ENCODE assay signal across 26 cellular contexts in the genomic region with DNA sequence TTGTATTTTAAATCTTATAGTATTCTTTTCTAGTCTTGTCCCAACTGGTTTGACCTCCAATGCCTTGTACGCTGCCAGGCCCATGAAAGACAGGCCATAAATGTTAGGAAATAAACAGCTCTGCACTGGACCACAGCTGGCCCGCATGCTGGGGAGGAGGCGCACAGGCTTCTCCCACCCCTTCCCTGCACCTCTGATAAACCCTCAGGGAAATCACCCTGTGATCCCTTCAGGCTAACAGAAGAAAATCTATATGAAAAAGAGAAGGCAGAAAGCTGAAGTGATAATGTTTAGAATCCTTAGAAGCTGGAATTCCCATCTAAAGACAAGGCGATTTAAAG. TPM values are rescaled to one million over a fixed set of nuclear protein-coding genes. Genes with fewer than 3 reads are reported as not detected.
DNase-seq lines count a peak whose midpoint lies in the region; ATAC-seq and TF ChIP-seq lines count a peak whose summit lies in the region.
"Had no signal": no experiment of that assay in that cellular context is flagged by ENCODE, and none has a peak within 500 bp of the region (broad histone marks: within the 10 kb centered on the region; RNA-seq: fewer than 3 reads in every experiment).

No MANE protein-coding gene starts in this region.

- H3F3A ChIP-seq in smooth muscle cell (ENCODE audit: low read depth), result no peaks in the 10 kb centered on the region

- H3K4me3 ChIP-seq in mammary epithelial cell (replicated peaks in 1 of 3; ENCODE audit: insufficient read depth in 1 of 3, low read depth in 2 of 3, low read length in 3 of 3) (no peak overlapping the region), breast epithelium (no peak overlapping the region), smooth muscle cell (no peak overlapping the region)
- H3K4me3 ChIP-seq: lung, sigmoid colon, SK-N-MC, thoracic aorta had no signal

- TF ChIP-seq POLR2A in breast epithelium (IDR thresholded peaks at IDR 0.05), result no peak

- H3K27me3 ChIP-seq in mammary epithelial cell (ENCODE audit: insufficient read depth, low read length), result no peaks in the 10 kb centered on the region
- no peaks in the 10 kb centered on the region for H3K27me3 ChIP-seq in breast epithelium
- no peaks in the 10 kb centered on the region for H3K27me3 ChIP-seq in smooth muscle cell (ENCODE audit: low read depth)
- H3K27me3 ChIP-seq: brain microvascular endothelial cell, neutrophil, sigmoid colon had no signal

- CTCF ChIA-PET in mammary epithelial cell (lab: Charles Lee; ENCODE audit: low non-redundant PET), result interaction anchor here (0.6 kb wide), 1 partner anchor 211 kb away, joined by 3 read pairs; no protein-coding TSS in a partner anchor

- no peak overlapping the region for H3K4me3 Mint-ChIP-seq in glutamatergic neuron (ENCODE audit: unreplicated experiment)
- H3K4me3 Mint-ChIP-seq: CD4-positive, CD25-positive, alpha-beta regulatory T cell had no signal

- no peaks in the 10 kb centered on the region for H3K36me3 Mint-ChIP-seq in glutamatergic neuron (ENCODE audit: unreplicated experiment)
- H3K36me3 Mint-ChIP-seq: CD4-positive, CD25-positive, alpha-beta regulatory T cell had no signal

- H3K36me3 ChIP-seq in mammary epithelial cell (ENCODE audit: insufficient read depth, low read length) (no peaks in the 10 kb centered on the region), breast epithelium (no peaks in the 10 kb centered on the region), smooth muscle cell (ENCODE audit: low read depth) (no peaks in the 10 kb centered on the region)
- H3K36me3 ChIP-seq: brain microvascular endothelial cell, neutrophil, sigmoid colon, thoracic aorta had no signal

- peaks cover 2% of the 10 kb centered on the region for H3K9me3 Mint-ChIP-seq in glutamatergic neuron (ENCODE audit: unreplicated experiment)

- intact Hi-C loops in mammary epithelial cell (cut with micrococcal nuclease) (no loop called here), breast epithelium (cut with DNase I; ENCODE audit: low total_unique reads) (no loop called here)

- H2AFZ ChIP-seq in mammary epithelial cell (ENCODE audit: low read depth, low read length) (peak overlapping the region; percentile 37), smooth muscle cell (ENCODE audit: low read depth) (peak overlapping the region; percentile 34)

- no peak overlapping the region for H3K27ac ChIP-seq in mammary epithelial cell (ENCODE audit: insufficient read depth, low read depth, low read length)
- no peak overlapping the region for H3K27ac ChIP-seq in breast epithelium
- no peak overlapping the region for H3K27ac ChIP-seq in smooth muscle cell (ENCODE audit: low read depth)
- H3K27ac ChIP-seq: brain microvascular endothelial cell, neutrophil, RWPE1, sigmoid colon, SK-N-MC, thoracic aorta had no signal

- no peak overlapping the region for H3K27ac Mint-ChIP-seq in glutamatergic neuron (ENCODE audit: unreplicated experiment)
- H3K27ac Mint-ChIP-seq: CD4-positive, CD25-positive, alpha-beta regulatory T cell had no signal

- no peaks in the 10 kb centered on the region for H3K9me3 ChIP-seq in mammary epithelial cell (replicated peaks; ENCODE audit: insufficient read depth, low read length)
- H3K9me3 ChIP-seq in breast epithelium, result no peaks in the 10 kb centered on the region
- no peaks in the 10 kb centered on the region for H3K9me3 ChIP-seq in smooth muscle cell (replicated peaks; ENCODE audit: low read depth)
- H3K9me3 ChIP-seq: neutrophil, sigmoid colon, thoracic aorta had no signal

- no TSS peak for BruUV-seq in mammary epithelial cell (replicated peaks; lab: Mats Ljungman, UMichigan)

- H3K9ac ChIP-seq in mammary epithelial cell (ENCODE audit: insufficient read depth, low read length) (no peak overlapping the region), smooth muscle cell (ENCODE audit: low read depth) (no peak overlapping the region)

- no peak overlapping the region for H3K4me2 ChIP-seq in mammary epithelial cell (ENCODE audit: insufficient read depth, low read depth, low read length)
- no peak overlapping the region for H3K4me2 ChIP-seq in smooth muscle cell

- H4K20me1 ChIP-seq in mammary epithelial cell (ENCODE audit: insufficient read depth, low read length) (no peaks in the 10 kb centered on the region), smooth muscle cell (ENCODE audit: low read depth) (no peaks in the 10 kb centered on the region)

- no peaks in the 10 kb centered on the region for H3K27me3 Mint-ChIP-seq in glutamatergic neuron (ENCODE audit: unreplicated experiment)

- ATAC-seq in GM18873 (IDR thresholded peaks at IDR 0.05; ENCODE audit: low FRiP score, unreplicated experiment), result no peak
- ATAC-seq in HG03469 (IDR thresholded peaks at IDR 0.05; ENCODE audit: unreplicated experiment), result no peak
- ATAC-seq in GM19397 (IDR thresholded peaks at IDR 0.05; ENCODE audit: unreplicated experiment), result no peak
- ATAC-seq: stimulated activated naive CD8-positive, alpha-beta T cell treated with anti-CD3 and anti-CD28 coated beads, Interleukin-15, Interleukin-2, amounts not matched to agents 100 U/mL and 50 U/mL, for 24 hours had no signal

- H3K4me1 ChIP-seq in mammary epithelial cell (ENCODE audit: insufficient read depth, low read length) (peaks cover 6% of the 10 kb centered on the region), breast epithelium (no peaks in the 10 kb centered on the region), smooth muscle cell (ENCODE audit: low read depth) (peaks cover 15% of the 10 kb centered on the region)

- DNase-seq in mammary epithelial cell (no peak), breast epithelium (ENCODE audit: low spot score in 2 of 2) (no peak), NCI-H69 (lab: John Stamatoyannopoulos, UW) (peak; percentile 21), glutamatergic neuron (peak; percentile 15), smooth muscle cell (lab: John Stamatoyannopoulos, UW; ENCODE audit: unreplicated experiment) (no peak)
- DNase-seq: activated CD4-positive, alpha-beta T cell treated with anti-CD3 and anti-CD28 coated beads for 4 hours; activated naive CD4-positive, alpha-beta T cell; activated T-cell treated with anti-CD3 and anti-CD28 coated beads, Interleukin-2, amount 50 U/mL, for 48 hours; CD4-positive, CD25-positive, alpha-beta regulatory T cell; effector memory CD4-positive, alpha-beta T cell; erythroblast; kidney; NCI-H2081; NCI-H446; sigmoid colon; stimulated activated naive CD8-positive, alpha-beta T cell treated with anti-CD3 and anti-CD28 coated beads, Interleukin-15, Interleukin-2, amounts not matched to agents 100 U/mL and 50 U/mL, for 24 hours; T-helper 2 cell had no signal

- dilution Hi-C loops in mammary epithelial cell (cut with HindIII; ENCODE audit: low sequenced_read_pairs), result no loop called here

- 89% methylated on average over 4 of the region's 4 CpGs for WGBS in mammary epithelial cell (ENCODE audit: low coverage, missing lambda C conversion rate)
- WGBS in smooth muscle cell (ENCODE audit: low lambda C conversion rate), result 64% methylated on average over 4 of the region's 4 CpGs

- in situ Hi-C loops in mammary epithelial cell (cut with MboI; ENCODE audit: low sequenced_read_pairs in 2 of 2), result no loop called here

- H3K79me2 ChIP-seq in mammary epithelial cell (ENCODE audit: insufficient read depth, low read length) (no peaks in the 10 kb centered on the region), smooth muscle cell (ENCODE audit: low read depth) (no peaks in the 10 kb centered on the region)

- H3K4me1 Mint-ChIP-seq in glutamatergic neuron (ENCODE audit: low read depth, unreplicated experiment), result no peaks in the 10 kb centered on the region

- TF ChIP-seq CTCF in mammary epithelial cell (conservative IDR thresholded peaks at IDR 0.05 in 1 of 2, IDR thresholded peaks at IDR 0.05 in 1 of 2; ENCODE audit: extremely low read depth in 1 of 2, insufficient read depth in 1 of 2, low read depth in 1 of 2, low read length in 2 of 2) (no peak), breast epithelium (IDR thresholded peaks at IDR 0.05) (no peak), glutamatergic neuron (IDR thresholded peaks at IDR 0.05; ENCODE audit: partially characterized antibody, unreplicated experiment) (no peak), smooth muscle cell (IDR thresholded peaks at IDR 0.05; ENCODE audit: borderline replicate concordance, insufficient read depth, poor library complexity, severe bottlenecking) (no peak)

RNA-seq across cellular contexts. Expression of gene COLGALT2, which starts 41.5 kb away (rescaled TPM):
- total RNA-seq in mammary epithelial cell, result under 1 TPM; 0.21 to 0.67 TPM
- polyA plus RNA-seq in mammary epithelial cell, result 0.06 TPM
- not detected for polyA minus RNA-seq in mammary epithelial cell
- 1 to 10 TPM in 2 of 3 donors, under 1 TPM in 1; 0.32 to 1.3 (median 1.3) TPM for total RNA-seq in breast epithelium
- 3.8 TPM for total RNA-seq in glutamatergic neuron (ENCODE audit: unreplicated experiment)
- 0.22 and 0.31 TPM in 2 replicates for total RNA-seq in smooth muscle cell
- polyA plus RNA-seq in smooth muscle cell, result 0.61 and 0.73 TPM in 2 replicates

RNA-seq across cellular contexts. Expression of gene TSEN15, which starts 55.5 kb away (rescaled TPM):
- total RNA-seq in mammary epithelial cell, result 10 to 100 TPM; 40.8 to 66.5 TPM
- polyA plus RNA-seq in mammary epithelial cell, result 23.6 TPM
- polyA minus RNA-seq in mammary epithelial cell, result 68.2 TPM
- 10 to 100 TPM; 18.9 to 25.0 (median 23.6) TPM for total RNA-seq in breast epithelium
- 23.6 TPM for total RNA-seq in glutamatergic neuron (ENCODE audit: unreplicated experiment)
- total RNA-seq in smooth muscle cell, result 56.7 and 82.0 TPM in 2 replicates
- polyA plus RNA-seq in smooth muscle cell, result 34.7 and 35.6 TPM in 2 replicates

Comparison
In these comparisons a context has a peak if more than half of its experiments do, and no peak if none do; other contexts are left out.
1. DNase-seq: peak in NCI-H69 (single experiment) and glutamatergic neuron (single experiment); none in mammary epithelial cell (single experiment), breast epithelium (0 of 2) and smooth muscle cell (single experiment).